ENCODE assay signal across 27 cellular contexts in the genomic region with DNA sequence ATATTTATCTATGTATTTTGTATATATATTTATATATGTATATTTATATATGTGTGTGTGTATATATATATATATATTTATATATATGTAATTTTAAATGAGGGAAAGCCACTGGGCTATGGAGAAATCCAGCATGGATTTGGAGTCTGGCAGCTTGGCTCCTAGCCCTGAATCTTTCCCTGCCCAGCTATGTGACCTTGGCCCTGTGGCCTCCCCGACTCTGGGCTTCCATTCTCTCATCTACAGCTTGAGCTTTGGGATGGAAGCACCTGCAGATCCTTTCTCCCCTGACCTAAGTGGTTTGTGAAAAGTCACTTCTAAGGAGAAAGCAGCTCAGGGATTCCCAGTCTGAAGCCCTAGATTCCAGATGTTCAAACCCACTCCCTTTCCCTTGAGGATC.
"Had no signal": no experiment of that assay in that cellular context is flagged by ENCODE, and none has a peak within 500 bp of the region (broad histone marks: within the 10 kb centered on the region; RNA-seq: fewer than 3 reads in every experiment).

No MANE protein-coding gene starts in this region.

- H3K4me3 ChIP-seq: adrenal gland, gastroesophageal sphincter, lung, prostate gland, tibial nerve had no signal

- H3K4me3 Mint-ChIP-seq: activated CD4-positive, alpha-beta T cell treated with anti-CD3 and anti-CD28 coated beads for 36 hours; activated naive CD8-positive, alpha-beta T cell; activated T-cell treated with anti-CD3 and anti-CD28 coated beads, Interleukin-2, amount 50 U/mL, for 72 hours; effector memory CD8-positive, alpha-beta T cell; nephron progenitor cell had no signal

- H3K27ac ChIP-seq: brain microvascular endothelial cell, neutrophil, prostate gland had no signal

- H3K27me3 ChIP-seq: adrenal gland, gastroesophageal sphincter, tibial nerve had no signal

- DNase-seq: activated CD4-positive, alpha-beta T cell treated with anti-CD3 and anti-CD28 coated beads for 36 hours; activated CD4-positive, alpha-beta T cell treated with anti-CD3 and anti-CD28 coated beads, Interleukin-2, amount 50 U/mL, for 4 hours; activated CD4-positive, CD25-positive, alpha-beta regulatory T cell; activated naive CD4-positive, alpha-beta T cell treated with Interleukin-2 at 50 U/mL for 16 hours; activated T-cell treated with anti-CD3 and anti-CD28 coated beads for 4 hours; activated T-cell treated with anti-CD3 and anti-CD28 coated beads, Interleukin-2, amount 50 U/mL, for 72 hours; aorta; brain microvascular endothelial cell; caudate nucleus; cortex of kidney; effector memory CD8-positive, alpha-beta T cell; erythroblast; hippocampal formation; kidney; left colon; nephron progenitor cell; retina; stimulated activated CD4-positive, alpha-beta T cell treated with anti-CD3 and anti-CD28 coated beads, Interleukin-15, amount 100 ng/mL, for 24 hours; stimulated activated naive CD4-positive, alpha-beta T cell treated with Interleukin-2 at 50 U/mL for 16 hours; T-helper 2 cell had no signal

- H3K27me3 Mint-ChIP-seq: activated naive CD8-positive, alpha-beta T cell had no signal

- H3K4me1 ChIP-seq: prostate gland had no signal

- H3K27ac Mint-ChIP-seq: activated CD4-positive, alpha-beta T cell treated with anti-CD3 and anti-CD28 coated beads for 36 hours; activated naive CD8-positive, alpha-beta T cell; activated T-cell treated with anti-CD3 and anti-CD28 coated beads, Interleukin-2, amount 50 U/mL, for 72 hours; effector memory CD8-positive, alpha-beta T cell had no signal

- H3K36me3 Mint-ChIP-seq: activated naive CD8-positive, alpha-beta T cell had no signal

- H3K9me3 Mint-ChIP-seq: activated T-cell treated with anti-CD3 and anti-CD28 coated beads, Interleukin-2, amount 50 U/mL, for 72 hours; effector memory CD8-positive, alpha-beta T cell; nephron progenitor cell had no signal

- FAIRE-seq: kidney had no signal

- H3K9me3 ChIP-seq: adrenal gland, gastroesophageal sphincter, neutrophil, prostate gland, tibial nerve had no signal

- H3K36me3 ChIP-seq: adrenal gland, brain microvascular endothelial cell, gastroesophageal sphincter, neutrophil, prostate gland, tibial nerve had no signal
